ENCODE assay signal across 8 cellular contexts in genomic region chr17:40331743-40332641, GRCh38. TPM values are rescaled to one million over a fixed set of nuclear protein-coding genes. Genes with fewer than 3 reads are reported as not detected.
A peak's percentile ranks its signal among the peaks of the same experiment; 100 is the strongest.
DNase-seq lines count a peak whose midpoint lies in the region; ATAC-seq and TF ChIP-seq lines count a peak whose summit lies in the region.

No MANE protein-coding gene starts in this region.

- peaks cover 26% of the 10 kb centered on the region for H3K4me1 Mint-ChIP-seq in GM23338
- H3K4me1 Mint-ChIP-seq in activated CD8-positive, alpha-beta T cell treated with anti-CD3 and anti-CD28 coated beads, Interleukin-2, amount 10 ng/mL, durations not matched to agents 7 days and 5 days (ENCODE audit: low read depth) = peaks cover 84% of the 10 kb centered on the region

- H3K79me2 ChIP-seq in GM23338 (replicated peaks; ENCODE audit: insufficient read depth) = peaks cover 9% of the 10 kb centered on the region; the same call in 1 of the 2 replicates

- H3K27ac ChIP-seq in GM23338 (ENCODE audit: low read depth) (no peak overlapping the region), heart left ventricle (peak overlapping the region; percentile 47 to 98 (median 84)), gastrocnemius medialis (peak overlapping the region; percentile 95 to 100 (median 98))

- H3K27ac Mint-ChIP-seq in GM23338 = no peak overlapping the region
- H3K27ac Mint-ChIP-seq in activated CD8-positive, alpha-beta T cell treated with anti-CD3 and anti-CD28 coated beads, Interleukin-2, amount 10 ng/mL, durations not matched to agents 7 days and 5 days = peak overlapping the region; percentile 73

- POLR2A ChIA-PET in activated CD8-positive, alpha-beta T cell treated with anti-CD3 and anti-CD28 coated beads, Interleukin-2, amount 10 ng/mL, durations not matched to agents 7 days and 5 days (lab: Charles Lee) = interaction anchor here (2.0 to 2.2 kb wide), 2 partner anchors 11 to 16 kb away, joined by 5 read pairs; no protein-coding TSS in a partner anchor

- 4 to 12% (median 7%) methylated on average over 17 to 22 of the region's 22 CpGs for WGBS in heart left ventricle, 4 donors

- no peaks in the 10 kb centered on the region; the same call in 1 of the 2 replicates for H3K4me1 ChIP-seq in GM23338 (ENCODE audit: insufficient read depth)
- H3K4me1 ChIP-seq in heart left ventricle = peaks cover 58 to 100% (median 93%) of the 10 kb centered on the region in 12 donors
- H3K4me1 ChIP-seq in gastrocnemius medialis = peaks cover 97 to 99% of the 10 kb centered on the region in 2 donors

- peaks cover 12% of the 10 kb centered on the region for H3K36me3 Mint-ChIP-seq in GM23338 (ENCODE audit: low read depth)
- peaks cover 61% of the 10 kb centered on the region for H3K36me3 Mint-ChIP-seq in activated CD8-positive, alpha-beta T cell treated with anti-CD3 and anti-CD28 coated beads, Interleukin-2, amount 10 ng/mL, durations not matched to agents 7 days and 5 days (ENCODE audit: low read depth)

- H3F3A ChIP-seq in GM23338 (replicated peaks; ENCODE audit: low read depth) = no peaks in the 10 kb centered on the region

- peaks cover 12% of the 10 kb centered on the region for H3K27me3 Mint-ChIP-seq in GM23338 (ENCODE audit: insufficient read depth, low read depth, poor library complexity)
- H3K27me3 Mint-ChIP-seq in activated CD8-positive, alpha-beta T cell treated with anti-CD3 and anti-CD28 coated beads, Interleukin-2, amount 10 ng/mL, durations not matched to agents 7 days and 5 days (ENCODE audit: low read depth) = no peaks in the 10 kb centered on the region

- TF ChIP-seq POLR2A in heart left ventricle (IDR thresholded peaks at IDR 0.05) (no peak), gastrocnemius medialis (IDR thresholded peaks at IDR 0.05) (no peak)

- H3K36me3 ChIP-seq in GM23338 (ENCODE audit: insufficient read depth) (no peaks in the 10 kb centered on the region), heart left ventricle (peaks cover 0 to 11% (median 0%) of the 10 kb centered on the region in 9 donors), gastrocnemius medialis (no peaks in the 10 kb centered on the region)

- H3K4me3 ChIP-seq in GM23338 (no peak overlapping the region), heart left ventricle (peak overlapping the region in 9 of 12 donors; percentile 12 to 39 (median 25)), gastrocnemius medialis (peak overlapping the region; percentile 23 to 47 (median 26))

- no peaks in the 10 kb centered on the region; the same call in 2 of the 3 replicates for H3K9me3 Mint-ChIP-seq in GM23338
- no peaks in the 10 kb centered on the region for H3K9me3 Mint-ChIP-seq in activated CD8-positive, alpha-beta T cell treated with anti-CD3 and anti-CD28 coated beads, Interleukin-2, amount 10 ng/mL, durations not matched to agents 7 days and 5 days (ENCODE audit: insufficient read depth)

- H3K4me2 ChIP-seq in GM23338 = no peak overlapping the region

- no peak for DNase-seq in GM23338 (ENCODE audit: low spot score)
- DNase-seq in activated CD8-positive, alpha-beta T cell treated with anti-CD3 and anti-CD28 coated beads, Interleukin-2, amount 10 ng/mL, durations not matched to agents 7 days and 5 days = peak; percentile 40
- peak; percentile 93 to 95 (median 95) for DNase-seq in heart left ventricle
- peak; percentile 73 to 96 for DNase-seq in gastrocnemius medialis
- DNase-seq in activated CD4-positive, CD25-positive, alpha-beta regulatory T cell treated with anti-CD3 and anti-CD28 coated beads, Interleukin-2, amount 50 U/mL, for 72 hours = no peak
- DNase-seq in NCI-H774 (lab: John Stamatoyannopoulos, UW) = no peak

- peak; percentile 60 for ATAC-seq in GM23338
- no peak for ATAC-seq in activated CD8-positive, alpha-beta T cell treated with anti-CD3 and anti-CD28 coated beads, Interleukin-2, amount 10 ng/mL, durations not matched to agents 7 days and 5 days
- ATAC-seq in heart left ventricle = peak; percentile 90 to 94 (median 92)
- peak; percentile 52 to 58 for ATAC-seq in gastrocnemius medialis
- ATAC-seq in HG02798 (IDR thresholded peaks at IDR 0.05; ENCODE audit: poor library complexity, unreplicated experiment) = no peak
- no peak for ATAC-seq in HG03025 (IDR thresholded peaks at IDR 0.05; ENCODE audit: low FRiP score, unreplicated experiment)

- no peak overlapping the region for H3K4me3 Mint-ChIP-seq in GM23338
- peak overlapping the region; percentile 40 for H3K4me3 Mint-ChIP-seq in activated CD8-positive, alpha-beta T cell treated with anti-CD3 and anti-CD28 coated beads, Interleukin-2, amount 10 ng/mL, durations not matched to agents 7 days and 5 days

- H3K9me3 ChIP-seq in heart left ventricle (no peaks in the 10 kb centered on the region), gastrocnemius medialis (no peaks in the 10 kb centered on the region)

- CTCF ChIA-PET in activated CD8-positive, alpha-beta T cell treated with anti-CD3 and anti-CD28 coated beads, Interleukin-2, amount 10 ng/mL, durations not matched to agents 7 days and 5 days (lab: Charles Lee) = interaction anchor here (0.9 to 2.8 kb wide), 5 partner anchors 13 to 28 kb away, joined by 3 to 17 read pairs (median 4); no protein-coding TSS in a partner anchor

- in situ Hi-C loops in gastrocnemius medialis (cut with MboI; ENCODE audit: low sequenced_read_pairs in 4 of 4) = no loop called here

- H3K9me2 ChIP-seq in GM23338 (ENCODE audit: insufficient read depth) = no peaks in the 10 kb centered on the region

- H3K27me3 ChIP-seq in GM23338 (ENCODE audit: insufficient read depth) (0 out of 2 replicates have a peak, but pooled peaks cover 3% of the 10 kb centered on the region), heart left ventricle (no peaks in the 10 kb centered on the region), gastrocnemius medialis (no peaks in the 10 kb centered on the region)

- no peak overlapping the region for H2AFZ ChIP-seq in GM23338

- H4K20me1 ChIP-seq in GM23338 (replicated peaks; ENCODE audit: insufficient read depth) = peaks cover 19% of the 10 kb centered on the region

- intact Hi-C loops in heart left ventricle (cut with DNase I) (loop anchor here in 1 of 10 donors (1.0 kb wide), 1 partner anchor 9 kb away; no protein-coding TSS in a partner anchor), gastrocnemius medialis (cut with DNase I; ENCODE audit: low total_unique reads) (loop anchor here (2.0 kb wide), 1 partner anchor 13 kb away; no protein-coding TSS in a partner anchor)

- TF ChIP-seq CTCF in GM23338 (conservative IDR thresholded peaks at IDR 0.05; ENCODE audit: low read depth in 2 of 2) = no peak
- TF ChIP-seq CTCF in heart left ventricle (IDR thresholded peaks at IDR 0.05) = peak in 1 of 12 donors; percentile 7
- TF ChIP-seq CTCF in gastrocnemius medialis (IDR thresholded peaks at IDR 0.05 in 4 of 5, conservative IDR thresholded peaks at IDR 0.05 in 1 of 5) = peak in 4 of 5 experiments; percentile 15 to 43 (median 30)

TF ChIP-seq in GM23338, 12 proteins besides CTCF, POLR2A, EP300 and RAD21 (continues in another document):
- no peak for TF ChIP-seq CREB1 (CRISPR knock-in tag; IDR thresholded peaks at IDR 0.05; ENCODE audit: low read depth)

RNA-seq across cellular contexts. Expression of gene RARA, which starts 23.0 kb away (rescaled TPM):
- total RNA-seq in GM23338 (2014; rRNA removed; shearing (Covaris generic)) = 15.9 and 17.8 TPM in 2 replicates
- polyA plus RNA-seq in GM23338 (2016; fragmentation: Nextera tagmentation; extraction: Ambion mirVana) = 7.4 and 8.7 TPM in 2 replicates
- total RNA-seq in activated CD8-positive, alpha-beta T cell treated with anti-CD3 and anti-CD28 coated beads, Interleukin-2, amount 10 ng/mL, durations not matched to agents 7 days and 5 days = 10 to 100 TPM; 61.1 to 63.2 TPM
- 10 to 100 TPM; 14.1 to 41.4 (median 19.4) TPM for total RNA-seq in heart left ventricle
- 10 to 100 TPM; 15.5 to 22.0 TPM for polyA plus RNA-seq in heart left ventricle
- total RNA-seq in gastrocnemius medialis = 10 to 100 TPM; 20.3 to 67.0 (median 48.4) TPM

RNA-seq across cellular contexts. Expression of gene GJD3, which starts 32.5 kb away (rescaled TPM):
- total RNA-seq in GM23338 (2014; rRNA removed; shearing (Covaris generic)) = 1.4 and 2.8 TPM in 2 replicates
- polyA plus RNA-seq in GM23338 (2016; fragmentation: Nextera tagmentation; extraction: Ambion mirVana) = not detected in 2 replicates
- under 1 TPM in 1 of 2 experiments, not detected in 1; 0.29 TPM for total RNA-seq in activated CD8-positive, alpha-beta T cell treated with anti-CD3 and anti-CD28 coated beads, Interleukin-2, amount 10 ng/mL, durations not matched to agents 7 days and 5 days
- total RNA-seq in heart left ventricle = 1 to 10 TPM; 1.2 to 8.7 (median 2.2) TPM
- under 1 TPM; 0.30 to 0.35 TPM for polyA plus RNA-seq in heart left ventricle
- total RNA-seq in gastrocnemius medialis = 1 to 10 TPM in 1 of 4 donors, under 1 TPM in 1, not detected in 2; 0.98 to 1.2 TPM

RNA-seq across cellular contexts. Expression of gene CDC6, which starts 44.3 kb away (rescaled TPM):
- total RNA-seq in GM23338 (2014; rRNA removed; shearing (Covaris generic)) = 75.5 and 79.9 TPM in 2 replicates
- polyA plus RNA-seq in GM23338 (2016; fragmentation: Nextera tagmentation; extraction: Ambion mirVana) (40.6 and 46.2 TPM in 2 replicates), heart left ventricle (1 to 10 TPM in 1 of 2 donors, under 1 TPM in 1; 0.34 to 2.8 TPM)
- total RNA-seq in activated CD8-positive, alpha-beta T cell treated with anti-CD3 and anti-CD28 coated beads, Interleukin-2, amount 10 ng/mL, durations not matched to agents 7 days and 5 days = 100 to 1,000 TPM; 103 to 110 TPM
- total RNA-seq in heart left ventricle (1 to 10 TPM in 2 of 9 donors, under 1 TPM in 7; 0.07 to 9.8 (median 0.69) TPM), gastrocnemius medialis (under 1 TPM in 3 of 4 donors, not detected in 1; 0.27 to 0.75 (median 0.66) TPM)

Comparison
In these comparisons a context has a peak if more than half of its experiments do, and no peak if none do; other contexts are left out.
1. ATAC-seq: peak in GM23338 (single experiment), heart left ventricle (4 of 4) and gastrocnemius medialis (2 of 2); none in activated CD8-positive, alpha-beta T cell treated with anti-CD3 and anti-CD28 coated beads, Interleukin-2, amount 10 ng/mL, durations not matched to agents 7 days and 5 days (single experiment), HG02798 (single experiment) and HG03025 (single experiment).
2. DNase-seq: peak in activated CD8-positive, alpha-beta T cell treated with anti-CD3 and anti-CD28 coated beads, Interleukin-2, amount 10 ng/mL, durations not matched to agents 7 days and 5 days (single experiment), heart left ventricle (5 of 5) and gastrocnemius medialis (2 of 2); none in GM23338 (single experiment), activated CD4-positive, CD25-positive, alpha-beta regulatory T cell treated with anti-CD3 and anti-CD28 coated beads, Interleukin-2, amount 50 U/mL, for 72 hours (single experiment) and NCI-H774 (single experiment).
3. CTCF ChIP-seq: peak in gastrocnemius medialis (4 of 5); none in GM23338 (0 of 2).